10 cellular contexts compared by ENCODE assay signal in the genomic region with DNA sequence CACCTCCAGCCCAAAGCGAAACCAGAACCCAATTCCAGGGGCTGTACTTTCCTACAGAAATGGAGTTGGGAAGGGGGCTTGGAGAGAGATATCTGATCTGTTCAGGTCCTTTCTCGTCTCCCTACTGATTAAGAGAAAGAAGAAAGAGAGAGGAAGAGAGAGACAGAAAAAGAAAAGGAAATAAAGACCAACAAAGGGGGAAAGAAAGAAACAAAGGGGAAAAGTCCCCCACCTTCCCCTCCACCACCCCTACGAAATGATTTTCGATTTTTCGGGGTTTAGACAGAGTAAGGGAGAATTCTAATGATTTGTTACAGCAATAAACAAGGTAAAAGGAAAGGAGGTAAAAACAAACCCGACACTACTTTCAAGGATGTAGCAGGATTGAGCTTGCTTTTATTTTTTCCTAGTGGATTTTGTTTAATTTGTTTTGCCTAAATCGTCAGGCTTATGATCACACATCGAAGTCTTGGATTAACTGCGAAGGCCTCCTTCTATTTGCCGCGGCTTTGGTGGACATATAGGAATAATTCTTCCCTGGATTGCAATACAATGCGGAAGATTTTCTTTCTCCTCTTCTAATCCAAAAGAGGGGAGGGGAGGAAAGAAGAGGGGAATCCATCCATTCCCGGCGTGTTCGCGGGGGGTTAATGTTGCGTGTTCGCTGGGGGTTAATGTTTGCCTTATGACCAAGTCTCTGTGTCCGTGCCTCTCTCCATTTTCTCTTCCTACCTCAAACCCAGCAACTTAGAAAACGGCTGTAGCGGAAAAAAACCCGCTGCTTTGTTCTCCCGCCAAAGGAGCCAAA. TPM values are rescaled to one million over a fixed set of nuclear protein-coding genes. Genes with fewer than 3 reads are reported as not detected.
A peak's percentile ranks its signal among the peaks of the same experiment; 100 is the strongest.
DNase-seq lines count a peak whose midpoint lies in the region; ATAC-seq and TF ChIP-seq lines count a peak whose summit lies in the region.
"Had no signal": no experiment of that assay in that cellular context is flagged by ENCODE, and none has a peak within 500 bp of the region (broad histone marks: within the 10 kb centered on the region; RNA-seq: fewer than 3 reads in every experiment).

No MANE protein-coding gene starts in this region.

- no peak for TF ChIP-seq CTCF in heart right ventricle (IDR thresholded peaks at IDR 0.05)
- TF ChIP-seq CTCF in endodermal cell (conservative IDR thresholded peaks at IDR 0.05), result no peak
- no peak for TF ChIP-seq CTCF in natural killer cell (IDR thresholded peaks at IDR 0.05)

- H3K36me3 Mint-ChIP-seq in endodermal cell (ENCODE audit: low read depth), result no peaks in the 10 kb centered on the region
- no peaks in the 10 kb centered on the region for H3K36me3 Mint-ChIP-seq in natural killer cell

- no peak for DNase-seq in heart right ventricle
- no peak for DNase-seq in left ventricle myocardium superior
- DNase-seq in endodermal cell, result no peak
- DNase-seq in natural killer cell, result no peak
- no peak for DNase-seq in stimulated activated CD4-positive, alpha-beta T cell treated with anti-CD3 and anti-CD28 coated beads, Interleukin-4, amount 100 ng/mL, for 24 hours
- DNase-seq in NK-92 treated with Interleukin-12 subunit alpha and Interleukin-12 subunit beta, amount 100 ng/mL, for 24 hours (lab: John Stamatoyannopoulos, UW), result no peak
- DNase-seq in Kasumi-1 (lab: John Stamatoyannopoulos, UW), result no peak
- DNase-seq: foreskin melanocyte had no signal

- H3K27me3 ChIP-seq in heart right ventricle, result peaks cover 38 to 100% (median 96%) of the 10 kb centered on the region in 7 donors
- peaks cover 98% of the 10 kb centered on the region for H3K27me3 ChIP-seq in endodermal cell (ENCODE audit: control insufficient read depth, insufficient read depth, low read length, poor library complexity, severe bottlenecking)

- peak overlapping the region; percentile 70 to 95 (median 89) for H3K27ac ChIP-seq in heart right ventricle
- no peak overlapping the region for H3K27ac ChIP-seq in endodermal cell (ENCODE audit: low read depth, low read length)
- no peak overlapping the region for H3K27ac ChIP-seq in urinary bladder (ENCODE audit: low read depth)
- H3K27ac ChIP-seq: WERI-Rb-1 had no signal

- H3K4me1 Mint-ChIP-seq in endodermal cell (peaks cover 27% of the 10 kb centered on the region), natural killer cell (peaks cover 22 to 41% of the 10 kb centered on the region in 2 donors)

- 8% methylated on average over 23 of the region's 23 CpGs for WGBS in heart right ventricle, 2 donors
- WGBS in endodermal cell (ENCODE audit: insufficient coverage in 1 of 2, insufficient read length in 1 of 2), 2 experiments, result 0 to 2% methylated on average over 3 to 21 of the region's 23 CpGs
- WGBS in urinary bladder, result 10% methylated on average over 23 of the region's 23 CpGs

- intact Hi-C loops in heart right ventricle (cut with DNase I) (no loop called here), left ventricle myocardium superior (cut with micrococcal nuclease) (no loop called here), natural killer cell (cut with micrococcal nuclease) (loop anchor here (10.0 kb wide), 1 partner anchor 205 kb away; the partner anchor contains the start of gene FOXD2)

- H3K9me3 ChIP-seq in heart right ventricle (no peaks in the 10 kb centered on the region), endodermal cell (ENCODE audit: control insufficient read depth, low read length) (no peaks in the 10 kb centered on the region)

- H3K4me3 ChIP-seq in heart right ventricle (peak overlapping the region; percentile 38 to 72 (median 58)), endodermal cell (ENCODE audit: low read length) (no peak overlapping the region), urinary bladder (ENCODE audit: low read depth, low read length) (peak overlapping the region; percentile 7)

- H3K9me3 Mint-ChIP-seq in endodermal cell (no peaks in the 10 kb centered on the region), natural killer cell (no peaks in the 10 kb centered on the region)

- H3K27me3 Mint-ChIP-seq in endodermal cell (ENCODE audit: insufficient read depth) (peaks cover 94% of the 10 kb centered on the region), natural killer cell (ENCODE audit: low read depth in 2 of 2) (peaks cover 78 to 85% of the 10 kb centered on the region in 2 donors)

- H3K27ac Mint-ChIP-seq in endodermal cell, result no peak overlapping the region
- no peak overlapping the region for H3K27ac Mint-ChIP-seq in natural killer cell

- no peak overlapping the region for H3K9ac ChIP-seq in endodermal cell (ENCODE audit: extremely low read depth, low read length, poor library complexity, severe bottlenecking)

- H3K4me1 ChIP-seq in heart right ventricle, result peaks cover 5 to 60% (median 41%) of the 10 kb centered on the region in 9 donors
- H3K4me1 ChIP-seq in endodermal cell (ENCODE audit: control insufficient read depth, insufficient read depth, low read length), result no peaks in the 10 kb centered on the region
- H3K4me1 ChIP-seq in urinary bladder (ENCODE audit: insufficient read depth), result peaks cover 7% of the 10 kb centered on the region

- H3K4me3 Mint-ChIP-seq in endodermal cell, result peak overlapping the region; percentile 54
- peak overlapping the region; percentile 56 for H3K4me3 Mint-ChIP-seq in natural killer cell

- ATAC-seq in heart right ventricle (no peak), left ventricle myocardium superior (no peak), natural killer cell (no peak)

- no peaks in the 10 kb centered on the region for H3K36me3 ChIP-seq in heart right ventricle
- H3K36me3 ChIP-seq in endodermal cell (ENCODE audit: control insufficient read depth, insufficient read depth, low read length), result no peaks in the 10 kb centered on the region
- no peaks in the 10 kb centered on the region for H3K36me3 ChIP-seq in urinary bladder (ENCODE audit: insufficient read depth)
- H3K36me3 ChIP-seq: WERI-Rb-1 had no signal

RNA-seq across cellular contexts. Expression of gene TAL1, which starts 1.9 kb away (rescaled TPM):
- total RNA-seq in heart right ventricle (1 to 10 TPM; 1.8 to 5.0 (median 4.0) TPM), left ventricle myocardium superior (3.7 TPM), endodermal cell (under 1 TPM in 1 of 2 donors, not detected in 1; 0.04 TPM), natural killer cell (1 to 10 TPM in 2 of 3 donors, under 1 TPM in 1; 0.91 to 6.7 (median 3.5) TPM), urinary bladder (4.2 TPM)
- polyA plus RNA-seq in heart right ventricle (1 to 10 TPM; 2.4 to 7.4 TPM), urinary bladder (4.0 TPM)
- 0.14 TPM for polyA plus RNA-seq in endodermal cell (2013, experiment 1 of 2)
- polyA plus RNA-seq in endodermal cell (2013, experiment 2 of 2), result 0.04 TPM

RNA-seq across cellular contexts. Expression of gene PDZK1IP1, which starts 40.3 kb away (rescaled TPM):
- under 1 TPM in 2 of 10 donors, not detected in 8; 0.44 to 0.78 TPM for total RNA-seq in heart right ventricle
- under 1 TPM; 0.23 to 0.51 TPM for polyA plus RNA-seq in heart right ventricle
- not detected for total RNA-seq in left ventricle myocardium superior
- not detected for total RNA-seq in endodermal cell
- polyA plus RNA-seq in endodermal cell (2013, experiment 1 of 2), result not detected
- not detected for polyA plus RNA-seq in endodermal cell (2013, experiment 2 of 2)
- total RNA-seq in natural killer cell, result under 1 TPM in 1 of 3 donors, not detected in 2; 0.54 TPM
- total RNA-seq in urinary bladder, result not detected
- polyA plus RNA-seq in urinary bladder, result 0.20 TPM

Comparison
In these comparisons a context has a peak if more than half of its experiments do, and no peak if none do; other contexts are left out.
1. H3K27ac ChIP-seq: peak in heart right ventricle (10 of 10); none in endodermal cell (single experiment) and urinary bladder (single experiment).